16 cellular contexts compared by ENCODE assay signal in genomic region chr11:30435488-30435887, GRCh38.
A peak's percentile ranks its signal among the peaks of the same experiment; 100 is the strongest.
DNase-seq lines count a peak whose midpoint lies in the region; ATAC-seq and TF ChIP-seq lines count a peak whose summit lies in the region.
"Had no signal": no experiment of that assay in that cellular context is flagged by ENCODE, and none has a peak within 500 bp of the region (broad histone marks: within the 10 kb centered on the region; RNA-seq: fewer than 3 reads in every experiment).

No MANE protein-coding gene starts in this region.

- intact Hi-C loops in right cardiac atrium (cut with DNase I), result no loop called here
- intact Hi-C loops in prostate gland (cut with DNase I), result no loop called here
- intact Hi-C loops in aorta (cut with DNase I), result loop anchor here (5.0 kb wide), 2 partner anchors 37 to 152 kb away; partner anchors contain the start of gene MPPED2 (in 1 of the 2)

- H3K27ac ChIP-seq in cardiac muscle cell (peak overlapping the region; percentile 55), right cardiac atrium (ENCODE audit: low read length) (no peak overlapping the region), prostate gland (peak overlapping the region; percentile 60 to 73), aorta (ENCODE audit: low read depth in 1 of 2, low read length in 2 of 2) (peak overlapping the region; percentile 94 to 98), brain microvascular endothelial cell (no peak overlapping the region)
- H3K27ac ChIP-seq: HL-60, PC-9 had no signal

- no peaks in the 10 kb centered on the region for H3K27me3 ChIP-seq in cardiac muscle cell
- no peaks in the 10 kb centered on the region for H3K27me3 ChIP-seq in right cardiac atrium (ENCODE audit: control insufficient read depth, insufficient read depth)
- H3K27me3 ChIP-seq in prostate gland (replicated peaks; ENCODE audit: insufficient read depth), result no peaks in the 10 kb centered on the region
- no peaks in the 10 kb centered on the region for H3K27me3 ChIP-seq in aorta (ENCODE audit: control insufficient read depth in 1 of 2, insufficient read depth in 2 of 2, low read length in 1 of 2)
- no peaks in the 10 kb centered on the region for H3K27me3 ChIP-seq in brain microvascular endothelial cell (replicated peaks)

- H3K4me3 ChIP-seq in cardiac muscle cell (no peak overlapping the region), right cardiac atrium (ENCODE audit: low read length) (no peak overlapping the region), prostate gland (no peak overlapping the region), aorta (ENCODE audit: low read length in 2 of 2) (no peak overlapping the region), brain microvascular endothelial cell (ENCODE audit: low read depth, low read length) (no peak overlapping the region)
- H3K4me3 ChIP-seq: K562, PC-9 had no signal

- DNase-seq in cardiac muscle cell (ENCODE audit: low read depth in 1 of 2, low spot score in 1 of 2) (no peak), right cardiac atrium (no peak), prostate gland (ENCODE audit: low spot score) (peak; percentile 72), aorta (no peak), brain microvascular endothelial cell (no peak), NCI-H345 treated with DMSO at 0.1 percent for 48 hours (lab: John Stamatoyannopoulos, UW; ENCODE audit: unreplicated experiment) (no peak), NCI-H2029 treated with DMSO at 0.1 percent for 48 hours (lab: John Stamatoyannopoulos, UW) (no peak)
- DNase-seq: C1 segment of cervical spinal cord, Caco-2, NCI-H1436, NCI-H2107, NCI-H226, PC-9 had no signal

- TF ChIP-seq POLR2A in prostate gland (IDR thresholded peaks at IDR 0.05), result no peak

- no peaks in the 10 kb centered on the region for H3K36me3 ChIP-seq in cardiac muscle cell
- no peaks in the 10 kb centered on the region for H3K36me3 ChIP-seq in prostate gland
- H3K36me3 ChIP-seq in aorta (ENCODE audit: control insufficient read depth in 1 of 2, insufficient read depth in 2 of 2, low read length in 1 of 2), result no peaks in the 10 kb centered on the region
- no peaks in the 10 kb centered on the region for H3K36me3 ChIP-seq in brain microvascular endothelial cell (replicated peaks)

- in situ Hi-C loops in brain microvascular endothelial cell (cut with HindIII; ENCODE audit: low pct_ligation_motif_present, low sequenced_read_pairs), result no loop called here

- TF ChIP-seq CTCF in cardiac muscle cell (IDR thresholded peaks at IDR 0.05; ENCODE audit: low read depth, low read length) (no peak), prostate gland (IDR thresholded peaks at IDR 0.05) (no peak), brain microvascular endothelial cell (IDR thresholded peaks at IDR 0.05; ENCODE audit: low read depth, low read length, missing control alignments) (no peak)

- H3K9me3 ChIP-seq in cardiac muscle cell (ENCODE audit: low read depth), result no peaks in the 10 kb centered on the region
- H3K9me3 ChIP-seq in right cardiac atrium (ENCODE audit: control insufficient read depth, low read length), result no peaks in the 10 kb centered on the region
- no peaks in the 10 kb centered on the region for H3K9me3 ChIP-seq in prostate gland
- no peaks in the 10 kb centered on the region for H3K9me3 ChIP-seq in aorta (ENCODE audit: control insufficient read depth, low read length)
- H3K9me3 ChIP-seq: Caco-2 had no signal

- H3K4me1 ChIP-seq in cardiac muscle cell (ENCODE audit: low read depth) (peaks cover 14% of the 10 kb centered on the region), right cardiac atrium (ENCODE audit: control insufficient read depth, insufficient read depth, low read length) (peaks cover 7% of the 10 kb centered on the region), prostate gland (replicated peaks) (peaks cover 10% of the 10 kb centered on the region), aorta (ENCODE audit: control insufficient read depth in 1 of 2, insufficient read depth in 2 of 2, low read length in 2 of 2) (peaks cover 7 to 17% of the 10 kb centered on the region in 2 donors)
- H3K4me1 ChIP-seq: Caco-2 had no signal

- ATAC-seq in right cardiac atrium (no peak), esophagus mucosa (peak; percentile 62), aorta (ENCODE audit: low FRiP score) (peak; percentile 27)
- ATAC-seq: K562 had no signal

Comparison
In these comparisons a context has a peak if more than half of its experiments do, and no peak if none do; other contexts are left out.
1. H3K27ac ChIP-seq: peak in cardiac muscle cell (single experiment), prostate gland (2 of 2) and aorta (2 of 2); none in right cardiac atrium (single experiment) and brain microvascular endothelial cell (single experiment).
2. ATAC-seq: peak in esophagus mucosa (single experiment) and aorta (single experiment); none in right cardiac atrium (0 of 2).
3. intact Hi-C loops: an anchor here in aorta (5.0 kb wide); none called in right cardiac atrium and prostate gland.